15 cellular contexts compared by ENCODE assay signal in the genomic region with DNA sequence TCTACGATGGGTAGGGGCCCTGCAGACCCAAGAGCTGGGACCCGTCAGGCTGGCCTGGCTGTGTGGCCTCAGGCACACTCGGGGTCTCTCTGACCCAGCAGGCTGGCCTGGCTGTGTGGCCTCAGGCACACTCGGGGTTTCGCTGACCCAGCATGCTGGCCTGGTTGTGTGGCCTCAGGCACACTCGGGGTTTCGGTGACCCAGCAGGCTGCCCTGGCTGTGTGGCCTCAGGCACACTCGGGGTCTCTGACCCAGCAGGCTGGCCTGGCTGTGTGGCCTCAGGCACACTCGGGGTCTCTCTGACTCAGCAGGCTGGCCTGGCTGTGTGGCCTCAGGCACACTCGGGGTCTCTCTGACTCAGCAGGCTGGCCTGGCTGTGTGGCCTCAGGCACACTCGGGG. TPM values are rescaled to one million over a fixed set of nuclear protein-coding genes. Genes with fewer than 3 reads are reported as not detected.
"Had no signal": no experiment of that assay in that cellular context is flagged by ENCODE, and none has a peak within 500 bp of the region (broad histone marks: within the 10 kb centered on the region; RNA-seq: fewer than 3 reads in every experiment).

No MANE protein-coding gene starts in this region.

RNA-seq across cellular contexts. Expression of a gene that starts 34.3 kb away (rescaled TPM):
- total RNA-seq: activated B cell treated with CpG ODN at 0.5 μM for 24 hours; activated CD4-positive, alpha-beta memory T cell treated with anti-CD3 and anti-CD28 coated beads for 36 hours; activated CD4-positive, alpha-beta memory T cell treated with anti-CD3 and anti-CD28 coated beads, Interleukin-2, amount 10 ng/mL, durations not matched to agents 7 days and 5 days; activated CD4-positive, alpha-beta T cell treated with anti-CD3 and anti-CD28 coated beads for 36 hours; activated CD4-positive, alpha-beta T cell treated with anti-CD3 and anti-CD28 coated beads, Interleukin-2, amount 10 ng/mL, durations not matched to agents 24 days and 14 days; activated CD4-positive, alpha-beta T cell treated with anti-CD3 and anti-CD28 coated beads, Interleukin-2, amount 10 ng/mL, durations not matched to agents 7 days and 5 days; activated CD8-positive, alpha-beta memory T cell treated with anti-CD3 and anti-CD28 coated beads for 36 hours; activated CD8-positive, alpha-beta memory T cell treated with anti-CD3 and anti-CD28 coated beads, Interleukin-2, amount 10 ng/mL, durations not matched to agents 7 days and 5 days; activated CD8-positive, alpha-beta T cell treated with anti-CD3 and anti-CD28 coated beads for 36 hours; activated CD8-positive, alpha-beta T cell treated with anti-CD3 and anti-CD28 coated beads, Interleukin-2, amount 10 ng/mL, durations not matched to agents 7 days and 5 days; T-cell; T-helper 1 cell treated with Interleukin-12 subunit alpha and Interleukin-12 subunit beta and Interleukin-4 antibody, amounts not matched to agents 30 ng/mL and 1 ng/mL, for 36 hours; T-helper 17 cell; T-helper 2 cell treated with Interferon-gamma antibody and Interleukin-4, amounts not matched to agents 100 ng/mL and 5 ng/mL, for 36 hours; WTC11 had no signal

RNA-seq across cellular contexts. Expression of a gene that starts 39.2 kb away (rescaled TPM):
- total RNA-seq: activated B cell treated with CpG ODN at 0.5 μM for 24 hours; activated CD4-positive, alpha-beta memory T cell treated with anti-CD3 and anti-CD28 coated beads for 36 hours; activated CD4-positive, alpha-beta memory T cell treated with anti-CD3 and anti-CD28 coated beads, Interleukin-2, amount 10 ng/mL, durations not matched to agents 7 days and 5 days; activated CD4-positive, alpha-beta T cell treated with anti-CD3 and anti-CD28 coated beads for 36 hours; activated CD4-positive, alpha-beta T cell treated with anti-CD3 and anti-CD28 coated beads, Interleukin-2, amount 10 ng/mL, durations not matched to agents 24 days and 14 days; activated CD4-positive, alpha-beta T cell treated with anti-CD3 and anti-CD28 coated beads, Interleukin-2, amount 10 ng/mL, durations not matched to agents 7 days and 5 days; activated CD8-positive, alpha-beta memory T cell treated with anti-CD3 and anti-CD28 coated beads for 36 hours; activated CD8-positive, alpha-beta memory T cell treated with anti-CD3 and anti-CD28 coated beads, Interleukin-2, amount 10 ng/mL, durations not matched to agents 7 days and 5 days; activated CD8-positive, alpha-beta T cell treated with anti-CD3 and anti-CD28 coated beads for 36 hours; activated CD8-positive, alpha-beta T cell treated with anti-CD3 and anti-CD28 coated beads, Interleukin-2, amount 10 ng/mL, durations not matched to agents 7 days and 5 days; T-helper 1 cell treated with Interleukin-12 subunit alpha and Interleukin-12 subunit beta and Interleukin-4 antibody, amounts not matched to agents 30 ng/mL and 1 ng/mL, for 36 hours; T-helper 17 cell; T-helper 2 cell treated with Interferon-gamma antibody and Interleukin-4, amounts not matched to agents 100 ng/mL and 5 ng/mL, for 36 hours had no signal

RNA-seq across cellular contexts. Expression of a gene that starts 49.7 kb away (rescaled TPM):
- total RNA-seq: activated B cell treated with CpG ODN at 0.5 μM for 24 hours; activated CD4-positive, alpha-beta memory T cell treated with anti-CD3 and anti-CD28 coated beads for 36 hours; activated CD4-positive, alpha-beta memory T cell treated with anti-CD3 and anti-CD28 coated beads, Interleukin-2, amount 10 ng/mL, durations not matched to agents 7 days and 5 days; activated CD4-positive, alpha-beta T cell treated with anti-CD3 and anti-CD28 coated beads for 36 hours; activated CD4-positive, alpha-beta T cell treated with anti-CD3 and anti-CD28 coated beads, Interleukin-2, amount 10 ng/mL, durations not matched to agents 24 days and 14 days; activated CD4-positive, alpha-beta T cell treated with anti-CD3 and anti-CD28 coated beads, Interleukin-2, amount 10 ng/mL, durations not matched to agents 7 days and 5 days; activated CD8-positive, alpha-beta memory T cell treated with anti-CD3 and anti-CD28 coated beads for 36 hours; activated CD8-positive, alpha-beta memory T cell treated with anti-CD3 and anti-CD28 coated beads, Interleukin-2, amount 10 ng/mL, durations not matched to agents 7 days and 5 days; activated CD8-positive, alpha-beta T cell treated with anti-CD3 and anti-CD28 coated beads for 36 hours; activated CD8-positive, alpha-beta T cell treated with anti-CD3 and anti-CD28 coated beads, Interleukin-2, amount 10 ng/mL, durations not matched to agents 7 days and 5 days; T-helper 1 cell treated with Interleukin-12 subunit alpha and Interleukin-12 subunit beta and Interleukin-4 antibody, amounts not matched to agents 30 ng/mL and 1 ng/mL, for 36 hours; T-helper 17 cell; T-helper 2 cell treated with Interferon-gamma antibody and Interleukin-4, amounts not matched to agents 100 ng/mL and 5 ng/mL, for 36 hours; WTC11 had no signal
